Comparison of ENCODE assay signal across 1 cellular context in the genomic region with DNA sequence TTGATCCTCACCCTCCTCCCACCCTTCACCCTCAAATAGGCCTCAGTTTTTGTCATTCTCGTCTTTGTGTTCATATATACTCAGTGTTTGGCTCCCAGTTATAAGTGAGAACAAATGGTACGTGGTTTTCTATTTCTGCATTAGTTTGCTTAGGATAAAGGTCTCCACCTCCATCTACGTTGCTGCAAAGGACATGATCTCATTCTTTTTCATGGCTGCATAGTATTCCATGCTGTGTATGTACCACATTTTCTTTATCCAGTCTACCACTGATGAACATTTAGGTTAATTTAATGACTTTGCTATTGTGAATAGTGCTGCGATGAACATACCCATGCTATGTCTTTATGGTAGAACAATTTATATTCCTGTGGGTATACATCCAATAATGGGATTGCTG.
TF ChIP-seq lines count a peak whose summit lies in the region.

No MANE protein-coding gene starts in this region.

TF ChIP-seq in H1, 55 proteins besides CTCF, POLR2A, EP300 and RAD21 (continued from another document):
- peak; percentile 66; the same call in 1 of the 2 replicates for TF ChIP-seq KDM1A (IDR thresholded peaks at IDR 0.05; ENCODE audit: borderline replicate concordance, low read length)
- no peak for TF ChIP-seq HDAC2 (IDR thresholded peaks at IDR 0.05; ENCODE audit: borderline replicate concordance in 1 of 2, low read depth in 2 of 2, low read length in 2 of 2)
TF ChIP-seq in H1: peak in this region for 1.
